In the genomic region with DNA sequence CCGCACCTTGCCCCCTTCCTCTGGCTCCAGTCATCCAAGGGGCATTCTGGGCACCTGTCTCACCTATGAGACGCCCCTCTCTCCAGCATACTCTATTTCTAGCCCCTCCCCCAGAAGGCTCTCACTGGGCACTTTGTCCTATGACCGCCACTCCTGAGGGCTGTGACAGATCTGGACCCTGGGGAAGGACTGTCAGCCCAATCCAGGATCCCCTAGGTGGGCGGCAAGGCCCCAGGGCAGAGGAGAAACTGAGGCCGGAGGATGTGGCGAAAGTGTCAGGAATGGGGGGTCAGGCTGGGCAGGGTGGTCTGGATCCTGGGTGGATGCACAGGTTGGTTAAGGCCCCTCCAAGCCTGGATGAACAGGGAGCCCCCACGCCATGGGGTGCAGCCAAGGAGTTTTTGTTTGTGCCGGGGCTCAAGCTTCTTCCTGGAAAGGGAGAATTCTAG, we compare ENCODE assay signal across 2 cellular contexts.
A peak's percentile ranks its signal among the peaks of the same experiment; 100 is the strongest.
TF ChIP-seq lines count a peak whose summit lies in the region.

No MANE protein-coding gene starts in this region.

TF ChIP-seq in HEK293, 187 proteins besides CTCF, POLR2A, EP300 and RAD21:
- TF ChIP-seq, protein P1, sequence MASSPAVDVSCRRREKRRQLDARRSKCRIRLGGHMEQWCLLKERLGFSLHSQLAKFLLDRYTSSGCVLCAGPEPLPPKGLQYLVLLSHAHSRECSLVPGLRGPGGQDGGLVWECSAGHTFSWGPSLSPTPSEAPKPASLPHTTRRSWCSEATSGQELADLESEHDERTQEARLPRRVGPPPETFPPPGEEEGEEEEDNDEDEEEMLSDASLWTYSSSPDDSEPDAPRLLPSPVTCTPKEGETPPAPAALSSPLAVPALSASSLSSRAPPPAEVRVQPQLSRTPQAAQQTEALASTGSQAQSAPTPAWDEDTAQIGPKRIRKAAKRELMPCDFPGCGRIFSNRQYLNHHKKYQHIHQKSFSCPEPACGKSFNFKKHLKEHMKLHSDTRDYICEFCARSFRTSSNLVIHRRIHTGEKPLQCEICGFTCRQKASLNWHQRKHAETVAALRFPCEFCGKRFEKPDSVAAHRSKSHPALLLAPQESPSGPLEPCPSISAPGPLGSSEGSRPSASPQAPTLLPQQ (tag by site-specific recombination; IDR thresholded peaks at IDR 0.05) = no peak
- no peak for TF ChIP-seq ZBTB20 (tag by site-specific recombination; IDR thresholded peaks at IDR 0.05)
- TF ChIP-seq ZNF335 (tag by site-specific recombination; conservative IDR thresholded peaks at IDR 0.05) = peak; percentile 61; the same call in 1 of the 2 replicates

TF ChIP-seq in GM12878, 131 proteins besides CTCF, POLR2A, EP300 and RAD21 (continued from another document):
- TF ChIP-seq HDAC2 (IDR thresholded peaks at IDR 0.05) = no peak
- TF ChIP-seq, protein P2, sequence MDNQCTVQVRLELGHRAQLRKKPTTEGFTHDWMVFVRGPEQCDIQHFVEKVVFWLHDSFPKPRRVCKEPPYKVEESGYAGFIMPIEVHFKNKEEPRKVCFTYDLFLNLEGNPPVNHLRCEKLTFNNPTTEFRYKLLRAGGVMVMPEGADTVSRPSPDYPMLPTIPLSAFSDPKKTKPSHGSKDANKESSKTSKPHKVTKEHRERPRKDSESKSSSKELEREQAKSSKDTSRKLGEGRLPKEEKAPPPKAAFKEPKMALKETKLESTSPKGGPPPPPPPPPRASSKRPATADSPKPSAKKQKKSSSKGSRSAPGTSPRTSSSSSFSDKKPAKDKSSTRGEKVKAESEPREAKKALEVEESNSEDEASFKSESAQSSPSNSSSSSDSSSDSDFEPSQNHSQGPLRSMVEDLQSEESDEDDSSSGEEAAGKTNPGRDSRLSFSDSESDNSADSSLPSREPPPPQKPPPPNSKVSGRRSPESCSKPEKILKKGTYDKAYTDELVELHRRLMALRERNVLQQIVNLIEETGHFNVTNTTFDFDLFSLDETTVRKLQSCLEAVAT (IDR thresholded peaks at IDR 0.05) = no peak
- TF ChIP-seq, protein P3, sequence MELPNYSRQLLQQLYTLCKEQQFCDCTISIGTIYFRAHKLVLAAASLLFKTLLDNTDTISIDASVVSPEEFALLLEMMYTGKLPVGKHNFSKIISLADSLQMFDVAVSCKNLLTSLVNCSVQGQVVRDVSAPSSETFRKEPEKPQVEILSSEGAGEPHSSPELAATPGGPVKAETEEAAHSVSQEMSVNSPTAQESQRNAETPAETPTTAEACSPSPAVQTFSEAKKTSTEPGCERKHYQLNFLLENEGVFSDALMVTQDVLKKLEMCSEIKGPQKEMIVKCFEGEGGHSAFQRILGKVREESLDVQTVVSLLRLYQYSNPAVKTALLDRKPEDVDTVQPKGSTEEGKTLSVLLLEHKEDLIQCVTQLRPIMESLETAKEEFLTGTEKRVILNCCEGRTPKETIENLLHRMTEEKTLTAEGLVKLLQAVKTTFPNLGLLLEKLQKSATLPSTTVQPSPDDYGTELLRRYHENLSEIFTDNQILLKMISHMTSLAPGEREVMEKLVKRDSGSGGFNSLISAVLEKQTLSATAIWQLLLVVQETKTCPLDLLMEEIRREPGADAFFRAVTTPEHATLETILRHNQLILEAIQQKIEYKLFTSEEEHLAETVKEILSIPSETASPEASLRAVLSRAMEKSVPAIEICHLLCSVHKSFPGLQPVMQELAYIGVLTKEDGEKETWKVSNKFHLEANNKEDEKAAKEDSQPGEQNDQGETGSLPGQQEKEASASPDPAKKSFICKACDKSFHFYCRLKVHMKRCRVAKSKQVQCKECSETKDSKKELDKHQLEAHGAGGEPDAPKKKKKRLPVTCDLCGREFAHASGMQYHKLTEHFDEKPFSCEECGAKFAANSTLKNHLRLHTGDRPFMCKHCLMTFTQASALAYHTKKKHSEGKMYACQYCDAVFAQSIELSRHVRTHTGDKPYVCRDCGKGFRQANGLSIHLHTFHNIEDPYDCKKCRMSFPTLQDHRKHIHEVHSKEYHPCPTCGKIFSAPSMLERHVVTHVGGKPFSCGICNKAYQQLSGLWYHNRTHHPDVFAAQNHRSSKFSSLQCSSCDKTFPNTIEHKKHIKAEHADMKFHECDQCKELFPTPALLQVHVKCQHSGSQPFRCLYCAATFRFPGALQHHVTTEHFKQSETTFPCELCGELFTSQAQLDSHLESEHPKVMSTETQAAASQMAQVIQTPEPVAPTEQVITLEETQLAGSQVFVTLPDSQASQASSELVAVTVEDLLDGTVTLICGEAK (IDR thresholded peaks at IDR 0.05; ENCODE audit: borderline replicate concordance) = no peak
- no peak for TF ChIP-seq SMARCA5 (IDR thresholded peaks at IDR 0.05)
- no peak for TF ChIP-seq SP1 (IDR thresholded peaks at IDR 0.05; ENCODE audit: low read depth, low read length)
